In genomic region chr10:61486738-61487396, GRCh38 we compare ENCODE assay signal across 17 cellular contexts. TPM values are rescaled to one million over a fixed set of nuclear protein-coding genes. Genes with fewer than 3 reads are reported as not detected.
A peak's percentile ranks its signal among the peaks of the same experiment; 100 is the strongest.
DNase-seq lines count a peak whose midpoint lies in the region; ATAC-seq and TF ChIP-seq lines count a peak whose summit lies in the region.
"Had no signal": no experiment of that assay in that cellular context is flagged by ENCODE, and none has a peak within 500 bp of the region (broad histone marks: within the 10 kb centered on the region; RNA-seq: fewer than 3 reads in every experiment).

No MANE protein-coding gene starts in this region.

- no peak for DNase-seq in activated naive CD8-positive, alpha-beta T cell treated with anti-CD3 and anti-CD28 coated beads, Interleukin-2, amount 50 U/mL, for 24 hours
- no peak for DNase-seq in activated naive CD8-positive, alpha-beta T cell treated with anti-CD3 and anti-CD28 coated beads for 36 hours
- DNase-seq in RWPE2 (ENCODE audit: low spot score) = no peak
- peak; percentile 87 for DNase-seq in fibroblast of villous mesenchyme (ENCODE audit: low read depth)
- DNase-seq in GM23338 (ENCODE audit: low spot score) = no peak
- DNase-seq in activated CD4-positive, alpha-beta T cell treated with anti-CD3 and anti-CD28 coated beads, Interleukin-2, amount 10 ng/mL, durations not matched to agents 7 days and 5 days = no peak
- DNase-seq in activated T-cell treated with anti-CD3 and anti-CD28 coated beads, Interleukin-2, amount 50 U/mL, for 1 hour = no peak
- DNase-seq: DND-41, H9, NCI-H2081 treated with DMSO at 0.1 percent for 48 hours, ovary had no signal

- H3K79me2 ChIP-seq in GM23338 (replicated peaks; ENCODE audit: insufficient read depth) = no peaks in the 10 kb centered on the region

- H3K27ac ChIP-seq in RWPE2 (ENCODE audit: poor library complexity, severe bottlenecking) (no peak overlapping the region), GM23338 (ENCODE audit: low read depth) (no peak overlapping the region)
- H3K27ac ChIP-seq: cardiac muscle cell, ovary had no signal

- no peaks in the 10 kb centered on the region for H3K9me3 Mint-ChIP-seq in activated naive CD8-positive, alpha-beta T cell treated with anti-CD3 and anti-CD28 coated beads, Interleukin-2, amount 50 U/mL, for 24 hours
- no peaks in the 10 kb centered on the region for H3K9me3 Mint-ChIP-seq in activated naive CD8-positive, alpha-beta T cell treated with anti-CD3 and anti-CD28 coated beads for 36 hours
- peaks cover 24% of the 10 kb centered on the region for H3K9me3 Mint-ChIP-seq in GM23338
- H3K9me3 Mint-ChIP-seq in activated CD4-positive, alpha-beta T cell treated with anti-CD3 and anti-CD28 coated beads, Interleukin-2, amount 10 ng/mL, durations not matched to agents 7 days and 5 days = no peaks in the 10 kb centered on the region
- H3K9me3 Mint-ChIP-seq: activated T-helper 2 cell treated with anti-CD3 and anti-CD28 coated beads, Interferon-gamma antibody, Interleukin-2, Interleukin-4, amounts not matched to agents 10 μg/mL and 5 μg/mL and 100 μg/mL, durations not matched to agents 14 hours and 24 hours and 36 hours; mesothelial cell of epicardium; T-helper 2 cell treated with Interferon-gamma antibody and Interleukin-4, amounts not matched to agents 5 μg/mL and 100 μg/mL, for 36 hours had no signal

- POLR2A ChIA-PET in activated CD4-positive, alpha-beta T cell treated with anti-CD3 and anti-CD28 coated beads, Interleukin-2, amount 10 ng/mL, durations not matched to agents 7 days and 5 days (lab: Charles Lee) = no interaction called here

- no peaks in the 10 kb centered on the region for H3K9me2 ChIP-seq in GM23338 (ENCODE audit: insufficient read depth)

- no peak overlapping the region for H3K27ac Mint-ChIP-seq in activated naive CD8-positive, alpha-beta T cell treated with anti-CD3 and anti-CD28 coated beads, Interleukin-2, amount 50 U/mL, for 24 hours
- H3K27ac Mint-ChIP-seq in activated naive CD8-positive, alpha-beta T cell treated with anti-CD3 and anti-CD28 coated beads for 36 hours = no peak overlapping the region
- no peak overlapping the region for H3K27ac Mint-ChIP-seq in GM23338
- H3K27ac Mint-ChIP-seq in activated CD4-positive, alpha-beta T cell treated with anti-CD3 and anti-CD28 coated beads, Interleukin-2, amount 10 ng/mL, durations not matched to agents 7 days and 5 days = no peak overlapping the region
- H3K27ac Mint-ChIP-seq: activated T-helper 2 cell treated with anti-CD3 and anti-CD28 coated beads, Interferon-gamma antibody, Interleukin-2, Interleukin-4, amounts not matched to agents 10 μg/mL and 5 μg/mL and 100 μg/mL, durations not matched to agents 14 hours and 24 hours and 36 hours; H9; mesothelial cell of epicardium; T-helper 2 cell treated with Interferon-gamma antibody and Interleukin-4, amounts not matched to agents 5 μg/mL and 100 μg/mL, for 36 hours had no signal

- no peaks in the 10 kb centered on the region for H3K9me3 ChIP-seq in RWPE2 (ENCODE audit: severe bottlenecking)
- H3K9me3 ChIP-seq: ovary had no signal

- no peak for TF ChIP-seq CTCF in RWPE2 (IDR thresholded peaks at IDR 0.05; ENCODE audit: poor library complexity, severe bottlenecking)
- TF ChIP-seq CTCF in fibroblast of villous mesenchyme (IDR thresholded peaks at IDR 0.05; ENCODE audit: insufficient read depth, low read depth, low read length) = no peak
- no peak for TF ChIP-seq CTCF in GM23338 (conservative IDR thresholded peaks at IDR 0.05; ENCODE audit: low read depth in 2 of 2)

- peaks cover 10% of the 10 kb centered on the region for H3K4me1 ChIP-seq in RWPE2 (ENCODE audit: insufficient read depth, poor library complexity, severe bottlenecking)
- H3K4me1 ChIP-seq in GM23338 (ENCODE audit: insufficient read depth) = peaks cover 32% of the 10 kb centered on the region

- no peaks in the 10 kb centered on the region for H3K36me3 Mint-ChIP-seq in activated naive CD8-positive, alpha-beta T cell treated with anti-CD3 and anti-CD28 coated beads, Interleukin-2, amount 50 U/mL, for 24 hours (ENCODE audit: low read depth)
- H3K36me3 Mint-ChIP-seq in activated naive CD8-positive, alpha-beta T cell treated with anti-CD3 and anti-CD28 coated beads for 36 hours = no peaks in the 10 kb centered on the region
- peaks cover 28% of the 10 kb centered on the region for H3K36me3 Mint-ChIP-seq in GM23338 (ENCODE audit: low read depth)
- no peaks in the 10 kb centered on the region for H3K36me3 Mint-ChIP-seq in activated CD4-positive, alpha-beta T cell treated with anti-CD3 and anti-CD28 coated beads, Interleukin-2, amount 10 ng/mL, durations not matched to agents 7 days and 5 days (ENCODE audit: low read depth)
- H3K36me3 Mint-ChIP-seq: mesothelial cell of epicardium had no signal

- H3K4me2 ChIP-seq in GM23338 = no peak overlapping the region

- no peaks in the 10 kb centered on the region for H3K36me3 ChIP-seq in RWPE2 (ENCODE audit: low read depth)
- H3K36me3 ChIP-seq in GM23338 (ENCODE audit: insufficient read depth) = no peaks in the 10 kb centered on the region
- H3K36me3 ChIP-seq: cardiac muscle cell, ovary had no signal

- CTCF ChIA-PET in activated CD4-positive, alpha-beta T cell treated with anti-CD3 and anti-CD28 coated beads, Interleukin-2, amount 10 ng/mL, durations not matched to agents 7 days and 5 days (lab: Charles Lee) = interaction anchor here (0.6 kb wide), 1 partner anchor 1806 kb away, joined by 4 read pairs; no protein-coding TSS in a partner anchor

- no peak overlapping the region for H3K4me3 Mint-ChIP-seq in activated naive CD8-positive, alpha-beta T cell treated with anti-CD3 and anti-CD28 coated beads, Interleukin-2, amount 50 U/mL, for 24 hours
- H3K4me3 Mint-ChIP-seq in activated naive CD8-positive, alpha-beta T cell treated with anti-CD3 and anti-CD28 coated beads for 36 hours = no peak overlapping the region
- no peak overlapping the region for H3K4me3 Mint-ChIP-seq in GM23338
- H3K4me3 Mint-ChIP-seq in activated CD4-positive, alpha-beta T cell treated with anti-CD3 and anti-CD28 coated beads, Interleukin-2, amount 10 ng/mL, durations not matched to agents 7 days and 5 days = no peak overlapping the region
- H3K4me3 Mint-ChIP-seq: H9; mesothelial cell of epicardium; T-helper 2 cell treated with Interferon-gamma antibody and Interleukin-4, amounts not matched to agents 5 μg/mL and 100 μg/mL, for 36 hours had no signal

- H2AFZ ChIP-seq in GM23338 = no peak overlapping the region

- peaks cover 8% of the 10 kb centered on the region for H3K27me3 Mint-ChIP-seq in activated naive CD8-positive, alpha-beta T cell treated with anti-CD3 and anti-CD28 coated beads, Interleukin-2, amount 50 U/mL, for 24 hours
- H3K27me3 Mint-ChIP-seq in activated naive CD8-positive, alpha-beta T cell treated with anti-CD3 and anti-CD28 coated beads for 36 hours = no peaks in the 10 kb centered on the region
- H3K27me3 Mint-ChIP-seq in GM23338 (ENCODE audit: insufficient read depth, low read depth, poor library complexity) = no peaks in the 10 kb centered on the region
- H3K27me3 Mint-ChIP-seq in activated CD4-positive, alpha-beta T cell treated with anti-CD3 and anti-CD28 coated beads, Interleukin-2, amount 10 ng/mL, durations not matched to agents 7 days and 5 days = peaks cover 7% of the 10 kb centered on the region

- H3K27me3 ChIP-seq in RWPE2 (ENCODE audit: insufficient read depth, poor library complexity, severe bottlenecking) = no peaks in the 10 kb centered on the region
- no peaks in the 10 kb centered on the region for H3K27me3 ChIP-seq in GM23338 (ENCODE audit: insufficient read depth)
- H3K27me3 ChIP-seq: cardiac muscle cell, ovary had no signal

- no peaks in the 10 kb centered on the region for H3F3A ChIP-seq in GM23338 (replicated peaks; ENCODE audit: low read depth)

- no peaks in the 10 kb centered on the region for H4K20me1 ChIP-seq in GM23338 (replicated peaks; ENCODE audit: insufficient read depth)

- ATAC-seq in activated naive CD8-positive, alpha-beta T cell treated with anti-CD3 and anti-CD28 coated beads, Interleukin-2, amount 50 U/mL, for 24 hours = peak; percentile 46
- ATAC-seq in RWPE2 (ENCODE audit: low read depth) (peak; percentile 48; the same call in 2 of the 3 replicates), GM23338 (no peak)
- ATAC-seq in activated CD4-positive, CD25-positive, alpha-beta regulatory T cell treated with anti-CD3 and anti-CD28 coated beads, Interleukin-2, amount 50 U/mL, for 24 hours = no peak
- ATAC-seq: Panc1 had no signal

- H3K4me1 Mint-ChIP-seq in activated naive CD8-positive, alpha-beta T cell treated with anti-CD3 and anti-CD28 coated beads, Interleukin-2, amount 50 U/mL, for 24 hours = no peaks in the 10 kb centered on the region
- H3K4me1 Mint-ChIP-seq in activated naive CD8-positive, alpha-beta T cell treated with anti-CD3 and anti-CD28 coated beads for 36 hours = no peaks in the 10 kb centered on the region
- H3K4me1 Mint-ChIP-seq in GM23338 = peaks cover 24% of the 10 kb centered on the region
- no peaks in the 10 kb centered on the region for H3K4me1 Mint-ChIP-seq in activated CD4-positive, alpha-beta T cell treated with anti-CD3 and anti-CD28 coated beads, Interleukin-2, amount 10 ng/mL, durations not matched to agents 7 days and 5 days
- H3K4me1 Mint-ChIP-seq: mesothelial cell of epicardium had no signal

- H3K4me3 ChIP-seq in RWPE2 (ENCODE audit: severe bottlenecking) (no peak overlapping the region), fibroblast of villous mesenchyme (ENCODE audit: low read depth, low read length) (no peak overlapping the region), GM23338 (no peak overlapping the region)
- H3K4me3 ChIP-seq: cardiac muscle cell, ovary had no signal

TF ChIP-seq in GM23338, 12 proteins besides CTCF, POLR2A, EP300 and RAD21 (continues in another document):
- TF ChIP-seq ZNF114 (CRISPR knock-in tag; IDR thresholded peaks at IDR 0.05) (no peak), ETS1 (IDR thresholded peaks at IDR 0.05) (no peak), POLR2AphosphoS5 (IDR thresholded peaks at IDR 0.05; ENCODE audit: low read depth) (no peak)

RNA-seq across cellular contexts. Expression of gene TMEM26, which starts 33.7 kb away (rescaled TPM):
- total RNA-seq in activated naive CD8-positive, alpha-beta T cell treated with anti-CD3 and anti-CD28 coated beads for 36 hours = not detected
- total RNA-seq in fibroblast of villous mesenchyme = 5.6 and 6.4 TPM in 2 replicates
- total RNA-seq in GM23338 (2014; rRNA removed; shearing (Covaris generic)) = 1.9 and 2.2 TPM in 2 replicates
- 1.0 and 1.5 TPM in 2 replicates for polyA plus RNA-seq in GM23338 (2016; fragmentation: Nextera tagmentation; extraction: Ambion mirVana)
- not detected for total RNA-seq in activated CD4-positive, alpha-beta T cell treated with anti-CD3 and anti-CD28 coated beads, Interleukin-2, amount 10 ng/mL, durations not matched to agents 7 days and 5 days
- total RNA-seq: activated T-helper 2 cell treated with anti-CD3 and anti-CD28 coated beads, Interferon-gamma antibody, Interleukin-2, Interleukin-4, amounts not matched to agents 10 μg/mL and 5 μg/mL and 100 μg/mL, durations not matched to agents 14 hours and 24 hours and 36 hours had no signal

Comparison
In these comparisons a context has a peak if more than half of its experiments do, and no peak if none do; other contexts are left out.
1. ATAC-seq: peak in activated naive CD8-positive, alpha-beta T cell treated with anti-CD3 and anti-CD28 coated beads, Interleukin-2, amount 50 U/mL, for 24 hours (single experiment) and RWPE2 (single experiment); none in activated CD4-positive, CD25-positive, alpha-beta regulatory T cell treated with anti-CD3 and anti-CD28 coated beads, Interleukin-2, amount 50 U/mL, for 24 hours (0 of 2) and GM23338 (single experiment).